8 cellular contexts compared by ENCODE assay signal in the genomic region with DNA sequence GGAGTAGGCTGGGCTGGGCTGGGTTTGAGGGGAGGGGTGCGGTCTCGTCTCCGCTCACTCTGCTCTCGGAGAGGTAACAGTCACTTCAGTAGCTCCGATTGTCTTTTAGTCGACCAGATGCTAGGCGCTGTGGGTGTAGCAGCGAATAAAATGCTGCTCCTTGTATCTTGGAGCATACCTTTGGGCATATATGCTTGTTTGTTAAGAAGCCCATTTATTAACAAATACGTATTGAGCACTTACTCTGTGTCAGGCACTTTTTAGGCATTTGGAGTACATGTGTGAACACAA. TPM values are rescaled to one million over a fixed set of nuclear protein-coding genes. Genes with fewer than 3 reads are reported as not detected.
DNase-seq lines count a peak whose midpoint lies in the region; ATAC-seq and TF ChIP-seq lines count a peak whose summit lies in the region.

No MANE protein-coding gene starts in this region.

- H3K27me3 ChIP-seq in duodenal mucosa (ENCODE audit: control insufficient read depth in 1 of 2, insufficient read depth in 2 of 2, low read length in 2 of 2) (no peaks in the 10 kb centered on the region), tibial artery (peaks cover 0 to 2% of the 10 kb centered on the region in 2 donors)
- H3K27me3 ChIP-seq in naive thymus-derived CD4-positive, alpha-beta T cell (ENCODE audit: control insufficient read depth in 2 of 2, insufficient read depth in 2 of 2, low read length in 2 of 2) = no peaks in the 10 kb centered on the region

- peak; percentile 42 for DNase-seq in T-helper 2 cell treated with Interferon-gamma antibody and Interleukin-4, amounts not matched to agents 5 μg/mL and 100 μg/mL, for 36 hours (ENCODE audit: low spot score)
- peak in 1 of 9 donors; percentile 54 for DNase-seq in naive thymus-derived CD4-positive, alpha-beta T cell
- DNase-seq in tibial artery (no peak), GOT3 (lab: John Stamatoyannopoulos, UW) (no peak)

- peaks cover 14% of the 10 kb centered on the region in 2 donors for H3K4me1 ChIP-seq in duodenal mucosa (ENCODE audit: control insufficient read depth in 1 of 2, insufficient read depth in 2 of 2, low read length in 2 of 2)
- peaks cover 12 to 13% of the 10 kb centered on the region in 2 donors for H3K4me1 ChIP-seq in naive thymus-derived CD4-positive, alpha-beta T cell (ENCODE audit: control insufficient read depth in 2 of 2, insufficient read depth in 2 of 2, low read length in 2 of 2)
- H3K4me1 ChIP-seq in tibial artery = peaks cover 0 to 15% (median 10%) of the 10 kb centered on the region in 4 donors

- CTCF ChIA-PET in naive thymus-derived CD4-positive, alpha-beta T cell (lab: Charles Lee) = interaction anchor here (0.8 kb wide), 1 partner anchor 20 kb away, joined by 3 read pairs; no protein-coding TSS in a partner anchor

- H3K36me3 ChIP-seq in duodenal mucosa (ENCODE audit: control insufficient read depth in 1 of 2, insufficient read depth in 2 of 2, low read length in 2 of 2) (peaks cover 4 to 9% of the 10 kb centered on the region in 2 donors), tibial artery (peaks cover 0 to 23% (median 16%) of the 10 kb centered on the region in 3 donors)
- peaks cover 5 to 18% (median 14%) of the 10 kb centered on the region in 3 experiments for H3K36me3 ChIP-seq in naive thymus-derived CD4-positive, alpha-beta T cell (ENCODE audit: control insufficient read depth in 2 of 3, insufficient read depth in 3 of 3, low read length in 3 of 3)

- H3K9me3 ChIP-seq in duodenal mucosa (ENCODE audit: control insufficient read depth in 1 of 2, low read length in 2 of 2) (no peaks in the 10 kb centered on the region), tibial artery (no peaks in the 10 kb centered on the region)
- H3K9me3 ChIP-seq in naive thymus-derived CD4-positive, alpha-beta T cell (ENCODE audit: control insufficient read depth in 2 of 3, low read length in 3 of 3) = no peaks in the 10 kb centered on the region

- TF ChIP-seq CTCF in tibial artery (IDR thresholded peaks at IDR 0.05) = no peak

- POLR2A ChIA-PET in naive thymus-derived CD4-positive, alpha-beta T cell (lab: Charles Lee) = interaction anchor here (0.8 to 5.0 kb wide), 5 partner anchors 16 to 213 kb away, joined by 3 to 25 read pairs (median 3); a partner anchor contains a TSS

- peak overlapping the region; percentile 77 to 80 for H3K9ac ChIP-seq in duodenal mucosa (ENCODE audit: low read depth in 1 of 2, low read length in 2 of 2)

- intact Hi-C loops in naive thymus-derived CD4-positive, alpha-beta T cell (cut with micrococcal nuclease) = loop anchor here (1.0 to 5.0 kb wide), 11 partner anchors 18 to 300 kb away; a partner anchor contains a TSS
- intact Hi-C loops in tibial artery (cut with DNase I; ENCODE audit: low total_unique reads) = no loop called here

- no peaks in the 10 kb centered on the region for H3K9me3 Mint-ChIP-seq in T-helper 2 cell treated with Interferon-gamma antibody and Interleukin-4, amounts not matched to agents 5 μg/mL and 100 μg/mL, for 36 hours
- H3K9me3 Mint-ChIP-seq in naive thymus-derived CD4-positive, alpha-beta T cell = no peaks in the 10 kb centered on the region

- ATAC-seq in GM19455 (IDR thresholded peaks at IDR 0.05; ENCODE audit: unreplicated experiment) = peak; percentile 33
- peak; percentile 29 for ATAC-seq in HG03280 (IDR thresholded peaks at IDR 0.05; ENCODE audit: unreplicated experiment)
- peak; percentile 24 for ATAC-seq in naive thymus-derived CD4-positive, alpha-beta T cell
- ATAC-seq in GM21786 (IDR thresholded peaks at IDR 0.05; ENCODE audit: unreplicated experiment) = no peak

- H3K4me3 ChIP-seq in duodenal mucosa (ENCODE audit: low read depth in 1 of 2, low read length in 2 of 2) (peak overlapping the region; percentile 87 to 90), tibial artery (peak overlapping the region; percentile 87 to 90)
- H3K4me3 ChIP-seq in naive thymus-derived CD4-positive, alpha-beta T cell (ENCODE audit: low read length) = peak overlapping the region; percentile 72

- H3K27ac ChIP-seq in duodenal mucosa (ENCODE audit: low read depth, low read length) (peak overlapping the region; percentile 93), tibial artery (peak overlapping the region; percentile 83 to 86)
- H3K27ac ChIP-seq in naive thymus-derived CD4-positive, alpha-beta T cell (ENCODE audit: low read depth, low read length) = peak overlapping the region; percentile 95

- peaks cover 15% of the 10 kb centered on the region for H3K36me3 Mint-ChIP-seq in T-helper 2 cell treated with Interferon-gamma antibody and Interleukin-4, amounts not matched to agents 5 μg/mL and 100 μg/mL, for 36 hours (ENCODE audit: low read depth)
- peaks cover 0 to 18% (median 14%) of the 10 kb centered on the region in 5 donors for H3K36me3 Mint-ChIP-seq in naive thymus-derived CD4-positive, alpha-beta T cell

- H3K4me3 Mint-ChIP-seq in T-helper 2 cell treated with Interferon-gamma antibody and Interleukin-4, amounts not matched to agents 5 μg/mL and 100 μg/mL, for 36 hours = peak overlapping the region; percentile 93
- peak overlapping the region; percentile 88 to 99 (median 94) for H3K4me3 Mint-ChIP-seq in naive thymus-derived CD4-positive, alpha-beta T cell

- peaks cover 20% of the 10 kb centered on the region for H3K4me1 Mint-ChIP-seq in T-helper 2 cell treated with Interferon-gamma antibody and Interleukin-4, amounts not matched to agents 5 μg/mL and 100 μg/mL, for 36 hours (ENCODE audit: low read depth)
- H3K4me1 Mint-ChIP-seq in naive thymus-derived CD4-positive, alpha-beta T cell = peaks cover 11 to 40% (median 22%) of the 10 kb centered on the region in 7 donors

- peak overlapping the region; percentile 85 for H3K27ac Mint-ChIP-seq in T-helper 2 cell treated with Interferon-gamma antibody and Interleukin-4, amounts not matched to agents 5 μg/mL and 100 μg/mL, for 36 hours
- peak overlapping the region; percentile 75 to 100 (median 90) for H3K27ac Mint-ChIP-seq in naive thymus-derived CD4-positive, alpha-beta T cell

- peaks cover 3% of the 10 kb centered on the region for H3K27me3 Mint-ChIP-seq in T-helper 2 cell treated with Interferon-gamma antibody and Interleukin-4, amounts not matched to agents 5 μg/mL and 100 μg/mL, for 36 hours (ENCODE audit: low read depth)
- H3K27me3 Mint-ChIP-seq in naive thymus-derived CD4-positive, alpha-beta T cell = peaks cover 0 to 9% (median 0%) of the 10 kb centered on the region in 5 donors

RNA-seq across cellular contexts. Expression of a gene that starts 0.5 kb away (rescaled TPM):
- total RNA-seq in naive thymus-derived CD4-positive, alpha-beta T cell = 10 to 100 TPM in 4 of 5 experiments, 1 to 10 TPM in 1; 8.9 to 20.8 (median 15.2) TPM
- polyA plus RNA-seq in naive thymus-derived CD4-positive, alpha-beta T cell = 10 to 100 TPM; 11.3 to 15.1 TPM

RNA-seq across cellular contexts. Expression of a gene that starts 24.5 kb away (rescaled TPM):
- under 1 TPM in 2 of 5 experiments, not detected in 3; 0.19 to 0.24 TPM for total RNA-seq in naive thymus-derived CD4-positive, alpha-beta T cell
- not detected for polyA plus RNA-seq in naive thymus-derived CD4-positive, alpha-beta T cell

RNA-seq across cellular contexts. Expression of a gene that starts 56.7 kb away (rescaled TPM):
- 10 to 100 TPM; 20.8 to 75.4 (median 22.0) TPM for total RNA-seq in naive thymus-derived CD4-positive, alpha-beta T cell
- 10 to 100 TPM; 11.4 to 19.8 TPM for polyA plus RNA-seq in naive thymus-derived CD4-positive, alpha-beta T cell
